In the genomic region with DNA sequence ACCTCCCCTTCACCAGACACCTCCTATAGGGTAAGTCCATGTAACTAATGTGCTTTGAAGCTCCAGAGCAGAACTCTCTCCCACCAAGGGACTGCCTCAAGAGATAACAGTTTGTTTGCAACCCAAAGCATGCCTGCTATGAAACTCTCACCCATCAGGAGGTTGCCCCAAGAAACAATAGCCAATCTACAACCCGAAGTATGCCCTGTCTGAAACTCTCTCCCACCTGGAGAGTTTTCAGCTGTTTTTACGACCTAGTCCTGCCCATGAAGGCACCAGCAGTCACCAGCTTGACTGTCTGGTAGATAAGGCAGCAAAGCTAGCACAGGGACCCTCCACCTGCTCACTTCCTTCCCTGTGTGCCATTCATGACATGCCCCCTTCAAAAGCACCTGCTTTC, we compare ENCODE assay signal across 20 cellular contexts.
"Had no signal": no experiment of that assay in that cellular context is flagged by ENCODE, and none has a peak within 500 bp of the region (broad histone marks: within the 10 kb centered on the region; RNA-seq: fewer than 3 reads in every experiment).

No MANE protein-coding gene starts in this region.

- H3K27ac ChIP-seq: brain microvascular endothelial cell, dorsolateral prefrontal cortex, epithelial cell of prostate, hepatocyte, lower lobe of right lung, sigmoid colon, stomach had no signal

- H3K79me2 ChIP-seq: hepatocyte had no signal

- ATAC-seq: activated T-cell treated with anti-CD3 and anti-CD28 coated beads, Interleukin-2, amount 50 U/mL, for 72 hours; left colon; lower lobe of right lung; natural killer cell; stimulated activated effector memory CD8-positive, alpha-beta T cell treated with anti-CD3 and anti-CD28 coated beads, Interleukin-12 subunit alpha, Interleukin-12 subunit beta, amount 100 ng/mL, for 72 hours had no signal

- H3K36me3 ChIP-seq: brain microvascular endothelial cell, lower lobe of right lung, sigmoid colon, stomach had no signal

- H3K4me2 ChIP-seq: hepatocyte had no signal

- H3K9me3 ChIP-seq: lower lobe of right lung, sigmoid colon, stomach had no signal

- H3K27me3 ChIP-seq: brain microvascular endothelial cell, hepatocyte, sigmoid colon, stomach had no signal

- FAIRE-seq: islet of Langerhans had no signal

- H2AFZ ChIP-seq: hepatocyte had no signal

- DNase-seq: activated CD4-positive, alpha-beta T cell treated with anti-CD3 and anti-CD28 coated beads for 1 hour; activated CD8-positive, alpha-beta memory T cell treated with anti-CD3 and anti-CD28 coated beads for 24 hours; activated effector memory CD4-positive, alpha-beta T cell treated with anti-CD3 and anti-CD28 coated beads, Interleukin-2, amount 50 U/mL, for 16 hours; activated naive CD4-positive, alpha-beta T cell treated with anti-CD3 and anti-CD28 coated beads, Interleukin-2, amount 50 U/mL, for 16 hours; activated T-cell treated with anti-CD3 and anti-CD28 coated beads, Interleukin-2, amount 50 U/mL, for 72 hours; aorta; brain microvascular endothelial cell; central memory CD4-positive, alpha-beta T cell; dorsolateral prefrontal cortex; foreskin fibroblast; left colon; lower lobe of right lung; natural killer cell; sigmoid colon; stimulated activated CD4-positive, alpha-beta T cell treated with anti-CD3 and anti-CD28 coated beads, Interleukin-4, amount 100 ng/mL, for 24 hours; stomach had no signal

- H3K4me1 ChIP-seq: lower lobe of right lung, sigmoid colon, stomach had no signal

- H3K4me3 ChIP-seq: dorsolateral prefrontal cortex, hepatocyte, lower lobe of right lung, sigmoid colon, stomach had no signal
